1 cellular context compared by ENCODE assay signal in the genomic region with DNA sequence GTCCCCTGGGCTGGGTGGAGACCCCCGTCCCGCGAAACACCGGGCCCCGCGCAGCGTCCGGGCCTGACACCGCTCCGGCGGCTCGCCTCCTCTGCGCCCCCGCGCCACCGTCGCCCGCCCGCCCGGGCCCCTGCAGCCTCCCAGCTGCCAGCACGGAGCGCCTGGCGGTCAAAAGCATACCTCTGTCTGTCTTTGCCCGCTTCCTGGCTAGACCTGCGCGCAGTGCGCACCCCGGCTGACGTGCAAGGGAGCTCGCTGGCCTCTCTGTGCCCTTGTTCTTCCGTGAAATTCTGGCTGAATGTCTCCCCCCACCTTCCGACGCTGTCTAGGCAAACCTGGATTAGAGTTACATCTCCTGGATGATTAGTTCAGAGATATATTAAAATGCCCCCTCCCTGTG. TPM values are rescaled to one million over a fixed set of nuclear protein-coding genes. Genes with fewer than 3 reads are reported as not detected.
"Had no signal": no experiment of that assay in that cellular context is flagged by ENCODE, and none has a peak within 500 bp of the region (broad histone marks: within the 10 kb centered on the region; RNA-seq: fewer than 3 reads in every experiment).

No MANE protein-coding gene starts in this region.

RNA-seq across cellular contexts. Expression of a gene that starts 1.9 kb away (rescaled TPM):
- total RNA-seq: GM12878 had no signal
